29 cellular contexts compared by ENCODE assay signal in the genomic region with DNA sequence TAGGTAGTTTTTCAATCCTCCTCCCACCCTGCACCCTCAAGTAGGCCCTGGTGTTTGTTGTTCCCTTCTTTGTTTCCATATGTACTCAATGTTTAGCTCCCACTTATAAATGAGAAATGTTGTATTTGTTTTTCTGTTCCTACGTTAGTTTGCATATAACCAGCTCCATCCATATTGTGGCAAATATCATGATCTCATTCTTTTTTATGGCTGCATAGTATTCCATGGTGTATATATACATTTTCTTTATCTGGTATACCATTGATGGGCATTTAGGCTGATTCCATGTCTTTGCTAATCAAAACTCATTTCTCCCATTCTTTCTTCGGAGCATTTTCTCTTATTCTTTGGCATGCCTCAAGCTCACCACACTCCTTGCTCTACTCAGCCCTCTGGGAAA.
"Had no signal": no experiment of that assay in that cellular context is flagged by ENCODE, and none has a peak within 500 bp of the region (broad histone marks: within the 10 kb centered on the region; RNA-seq: fewer than 3 reads in every experiment).

No MANE protein-coding gene starts in this region.

- H3K4me3 ChIP-seq: stomach, suprapubic skin, testis, thoracic aorta, thyroid gland, tibial artery, tibial nerve, transverse colon, upper lobe of left lung, upper lobe of right lung, uterus, vagina had no signal

- H3K4me1 Mint-ChIP-seq: stimulated activated effector memory CD8-positive, alpha-beta T cell treated with anti-CD3 and anti-CD28 coated beads, Interleukin-12 subunit alpha, Interleukin-12 subunit beta, amount 100 ng/mL, for 72 hours; stimulated activated memory B cell treated with anti-CD40 and anti-IgM and Interleukin-4, amounts not matched to agents 10 μg/mL and 1 μg/mL and 100 μg/mL, for 72 hours; stimulated activated naive B cell treated with anti-CD40 and anti-IgM and Interleukin-4, amounts not matched to agents 10 μg/mL and 1 μg/mL and 100 μg/mL, for 72 hours; stimulated activated naive CD8-positive, alpha-beta T cell treated with anti-CD3 and anti-CD28 coated beads, Interleukin-15, amount 100 ng/mL, for 72 hours had no signal

- H3K36me3 Mint-ChIP-seq: stimulated activated effector memory CD8-positive, alpha-beta T cell treated with anti-CD3 and anti-CD28 coated beads, Interleukin-12 subunit alpha, Interleukin-12 subunit beta, amount 100 ng/mL, for 72 hours; stimulated activated memory B cell treated with anti-CD40 and anti-IgM and Interleukin-4, amounts not matched to agents 10 μg/mL and 1 μg/mL and 100 μg/mL, for 72 hours; stimulated activated naive B cell treated with anti-CD40 and anti-IgM and Interleukin-4, amounts not matched to agents 10 μg/mL and 1 μg/mL and 100 μg/mL, for 72 hours; type B pancreatic cell had no signal

- H3K27ac Mint-ChIP-seq: stimulated activated effector memory CD8-positive, alpha-beta T cell treated with anti-CD3 and anti-CD28 coated beads, Interleukin-12 subunit alpha, Interleukin-12 subunit beta, amount 100 ng/mL, for 72 hours; stimulated activated memory B cell treated with anti-CD40 and anti-IgM and Interleukin-4, amounts not matched to agents 10 μg/mL and 1 μg/mL and 100 μg/mL, for 72 hours; stimulated activated naive B cell treated with anti-CD40 and anti-IgM and Interleukin-4, amounts not matched to agents 10 μg/mL and 1 μg/mL and 100 μg/mL, for 72 hours; stimulated activated naive CD8-positive, alpha-beta T cell treated with anti-CD3 and anti-CD28 coated beads, Interleukin-15, Interleukin-2, amounts not matched to agents 100 ng/mL and 50 ng/mL, for 24 hours; type B pancreatic cell had no signal

- DNase-seq: stimulated activated CD4-positive, alpha-beta T cell treated with anti-CD3 and anti-CD28 coated beads, Interleukin-2, amount 100 ng/mL, for 48 hours; stimulated activated CD4-positive, alpha-beta T cell treated with anti-CD3 and anti-CD28 coated beads, Interleukin-4, amount 100 ng/mL, for 1 hour; stimulated activated CD4-positive, alpha-beta T cell treated with anti-CD3 and anti-CD28 coated beads, Interleukin-4, amount 100 ng/mL, for 24 hours; stimulated activated CD4-positive, alpha-beta T cell treated with anti-CD3 and anti-CD28 coated beads, Interleukin-4, amount 100 ng/mL, for 4 hours; stimulated activated CD8-positive, alpha-beta memory T cell treated with anti-CD3 and anti-CD28 coated beads, Interleukin-4, amount 100 ng/mL, for 48 hours; stimulated activated naive B cell treated with anti-CD40 and anti-IgM and Interleukin-4, amounts not matched to agents 10 μg/mL and 1 μg/mL and 100 μg/mL, for 72 hours; stimulated activated naive CD4-positive, alpha-beta T cell; stimulated activated naive CD4-positive, alpha-beta T cell treated with Interleukin-2 at 50 U/mL for 16 hours; stimulated activated naive CD8-positive, alpha-beta T cell treated with anti-CD3 and anti-CD28 coated beads, Interleukin-15, amount 100 ng/mL, for 72 hours; stimulated activated naive CD8-positive, alpha-beta T cell treated with anti-CD3 and anti-CD28 coated beads, Interleukin-15, Interleukin-2, amounts not matched to agents 100 U/mL and 50 U/mL, for 24 hours; stomach; substantia nigra; testis; thyroid gland; tibial artery; transverse colon; trophoblast cell; upper lobe of left lung; upper lobe of right lung; uterus had no signal

- H3K4me1 ChIP-seq: stomach, suprapubic skin, testis, thyroid gland, tibial artery, tibial nerve, transverse colon, upper lobe of left lung, upper lobe of right lung, uterus, vagina had no signal

- H3K9me3 Mint-ChIP-seq: type B pancreatic cell had no signal

- H3K27me3 Mint-ChIP-seq: stimulated activated memory B cell treated with anti-CD40 and anti-IgM and Interleukin-4, amounts not matched to agents 10 μg/mL and 1 μg/mL and 100 μg/mL, for 72 hours; stimulated activated naive B cell treated with anti-CD40 and anti-IgM and Interleukin-4, amounts not matched to agents 10 μg/mL and 1 μg/mL and 100 μg/mL, for 72 hours; stimulated activated naive CD8-positive, alpha-beta T cell treated with anti-CD3 and anti-CD28 coated beads, Interleukin-15, amount 100 ng/mL, for 72 hours; stimulated activated naive CD8-positive, alpha-beta T cell treated with anti-CD3 and anti-CD28 coated beads, Interleukin-15, Interleukin-2, amounts not matched to agents 100 ng/mL and 50 ng/mL, for 24 hours; type B pancreatic cell had no signal

- H3K27ac ChIP-seq: stomach, suprapubic skin, testis, thoracic aorta, thyroid gland, tibial artery, tibial nerve, transverse colon, upper lobe of left lung, upper lobe of right lung, uterus, vagina had no signal

- H3K27me3 ChIP-seq: stomach, suprapubic skin, testis, thyroid gland, tibial artery, tibial nerve, transverse colon, upper lobe of left lung, upper lobe of right lung, uterus, vagina had no signal

- H3K9me3 ChIP-seq: stomach, suprapubic skin, testis, thoracic aorta, thyroid gland, tibial artery, tibial nerve, upper lobe of left lung, upper lobe of right lung, uterus, vagina had no signal

- H3K4me3 Mint-ChIP-seq: stimulated activated effector memory CD8-positive, alpha-beta T cell treated with anti-CD3 and anti-CD28 coated beads, Interleukin-12 subunit alpha, Interleukin-12 subunit beta, amount 100 ng/mL, for 72 hours; stimulated activated memory B cell treated with anti-CD40 and anti-IgM and Interleukin-4, amounts not matched to agents 10 μg/mL and 1 μg/mL and 100 μg/mL, for 72 hours; stimulated activated naive B cell treated with anti-CD40 and anti-IgM and Interleukin-4, amounts not matched to agents 10 μg/mL and 1 μg/mL and 100 μg/mL, for 72 hours; stimulated activated naive CD8-positive, alpha-beta T cell treated with anti-CD3 and anti-CD28 coated beads, Interleukin-15, amount 100 ng/mL, for 72 hours; stimulated activated naive CD8-positive, alpha-beta T cell treated with anti-CD3 and anti-CD28 coated beads, Interleukin-15, Interleukin-2, amounts not matched to agents 100 ng/mL and 50 ng/mL, for 24 hours; type B pancreatic cell had no signal

- H3K36me3 ChIP-seq: stomach, suprapubic skin, thoracic aorta, thyroid gland, tibial artery, tibial nerve, transverse colon, upper lobe of left lung, upper lobe of right lung, uterus, vagina had no signal

- FAIRE-seq: urothelium cell line had no signal

- ATAC-seq: stimulated activated effector memory CD8-positive, alpha-beta T cell treated with anti-CD3 and anti-CD28 coated beads, Interleukin-12 subunit alpha, Interleukin-12 subunit beta, amount 100 ng/mL, for 72 hours; stimulated activated memory B cell treated with anti-CD40 and anti-IgM and Interleukin-4, amounts not matched to agents 10 μg/mL and 1 μg/mL and 100 μg/mL, for 72 hours; stimulated activated naive B cell treated with anti-CD40 and anti-IgM and Interleukin-4, amounts not matched to agents 10 μg/mL and 1 μg/mL and 100 μg/mL, for 72 hours; stimulated activated naive CD8-positive, alpha-beta T cell treated with anti-CD3 and anti-CD28 coated beads, Interleukin-15, amount 100 ng/mL, for 72 hours; stimulated activated naive CD8-positive, alpha-beta T cell treated with anti-CD3 and anti-CD28 coated beads, Interleukin-15, Interleukin-2, amounts not matched to agents 100 U/mL and 50 U/mL, for 24 hours; upper lobe of right lung had no signal
